Comparison of ENCODE assay signal across 9 cellular contexts in the genomic region with DNA sequence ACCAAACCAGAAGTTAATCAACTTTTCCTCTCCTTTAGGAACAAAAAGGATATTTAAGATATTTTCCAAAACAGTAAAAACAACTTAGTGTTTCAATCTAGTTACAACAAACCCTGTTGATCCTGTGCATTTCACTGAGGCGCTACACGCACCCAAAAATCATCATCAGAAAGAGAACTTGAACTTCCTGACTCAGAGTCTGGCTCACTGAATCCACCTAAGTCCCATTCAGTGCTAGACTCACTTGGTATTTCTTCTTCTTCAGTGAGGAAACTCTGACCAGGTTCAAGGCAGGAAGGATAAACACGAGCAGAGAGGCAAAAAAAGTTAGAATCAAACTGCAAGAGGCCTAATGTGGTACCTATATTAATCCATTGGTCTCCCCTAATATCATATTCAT. TPM values are rescaled to one million over a fixed set of nuclear protein-coding genes. Genes with fewer than 3 reads are reported as not detected.
A peak's percentile ranks its signal among the peaks of the same experiment; 100 is the strongest.
DNase-seq lines count a peak whose midpoint lies in the region; ATAC-seq, FAIRE-seq and TF ChIP-seq lines count a peak whose summit lies in the region.
"Had no signal": no experiment of that assay in that cellular context is flagged by ENCODE, and none has a peak within 500 bp of the region (broad histone marks: within the 10 kb centered on the region; RNA-seq: fewer than 3 reads in every experiment).

No MANE protein-coding gene starts in this region.

- H3K4me1 ChIP-seq in ES-I3 (ENCODE audit: insufficient read depth, low read length) (peaks cover 11% of the 10 kb centered on the region; the same call in 1 of the 2 replicates), astrocyte (ENCODE audit: insufficient read depth, low read length) (peaks cover 10% of the 10 kb centered on the region)

- H3K36me3 Mint-ChIP-seq in astrocyte (ENCODE audit: low read depth, unreplicated experiment) (peaks cover 10% of the 10 kb centered on the region), nephron (ENCODE audit: low read depth) (peaks cover 28% of the 10 kb centered on the region)

- H3K4me2 ChIP-seq in astrocyte (ENCODE audit: low read length), result peak overlapping the region; percentile 89

- DNase-seq in MV-4-11 (lab: John Stamatoyannopoulos, UW) (peak; percentile 10), astrocyte (ENCODE audit: low read depth) (no peak), NCI-H146 (lab: John Stamatoyannopoulos, UW) (no peak), NCI-H524 treated with DMSO at 0.1 percent for 48 hours (lab: John Stamatoyannopoulos, UW) (no peak), H54 (ENCODE audit: insufficient read length, low spot score) (no peak)
- DNase-seq: NCI-H524 had no signal

- no peak overlapping the region for H3K27ac ChIP-seq in astrocyte (ENCODE audit: low read depth, low read length)

- H3K4me1 Mint-ChIP-seq in astrocyte (ENCODE audit: low read depth, unreplicated experiment) (peaks cover 18% of the 10 kb centered on the region), nephron (peaks cover 39% of the 10 kb centered on the region)

- TF ChIP-seq CTCF in astrocyte (IDR thresholded peaks at IDR 0.05; ENCODE audit: insufficient read depth, low read depth, low read length), result no peak
- no peak for TF ChIP-seq CTCF in nephron (IDR thresholded peaks at IDR 0.05; ENCODE audit: unreplicated experiment in 3 of 3)

- H3K4me3 Mint-ChIP-seq in astrocyte (ENCODE audit: unreplicated experiment) (peak overlapping the region; percentile 95), nephron (peak overlapping the region; percentile 95 to 100 (median 99))

- H3K79me2 ChIP-seq in astrocyte (ENCODE audit: insufficient read depth, low read length), result peaks cover 32% of the 10 kb centered on the region

- peak overlapping the region; percentile 7; the same call in 1 of the 2 replicates for H3K9ac ChIP-seq in ES-I3 (ENCODE audit: low read depth, low read length)
- no peak overlapping the region for H3K9ac ChIP-seq in astrocyte (ENCODE audit: low read length)

- H3K9me3 ChIP-seq in ES-I3 (ENCODE audit: control insufficient read depth, insufficient read depth, low read length) (no peaks in the 10 kb centered on the region), astrocyte (ENCODE audit: insufficient read depth, low read depth, low read length) (no peaks in the 10 kb centered on the region)

- H3K4me3 ChIP-seq in astrocyte (ENCODE audit: insufficient read depth, low read depth, low read length), result no peak overlapping the region

- H3K9me3 Mint-ChIP-seq in astrocyte (ENCODE audit: unreplicated experiment) (peaks cover 7% of the 10 kb centered on the region), nephron (peaks cover 2% of the 10 kb centered on the region)

- H3K27ac Mint-ChIP-seq in astrocyte (ENCODE audit: unreplicated experiment), result no peak overlapping the region
- H3K27ac Mint-ChIP-seq in nephron, result no peak overlapping the region

- H3K27me3 ChIP-seq in astrocyte (ENCODE audit: insufficient read depth, low read length), result no peaks in the 10 kb centered on the region

- H2AFZ ChIP-seq in astrocyte (ENCODE audit: low read depth, low read length), result no peak overlapping the region

- no peak for ATAC-seq in GM18502 (IDR thresholded peaks at IDR 0.05; ENCODE audit: poor library complexity, unreplicated experiment)

- H3K27me3 Mint-ChIP-seq in astrocyte (ENCODE audit: low read depth, unreplicated experiment), result no peaks in the 10 kb centered on the region
- H3K27me3 Mint-ChIP-seq in nephron (ENCODE audit: low read depth), result no peaks in the 10 kb centered on the region

- peaks cover 9% of the 10 kb centered on the region for H4K20me1 ChIP-seq in astrocyte (ENCODE audit: insufficient read depth, low read length)

- no peak for FAIRE-seq in astrocyte (lab: Jason Lieb, UNC)
- no peak for FAIRE-seq in H54 (lab: Jason Lieb, UNC)

- TF ChIP-seq POLR2A in H54 (IDR thresholded peaks at IDR 0.05; ENCODE audit: low read depth, low read length), result no peak

- H3K36me3 ChIP-seq in ES-I3 (ENCODE audit: insufficient read depth, low read length), result no peaks in the 10 kb centered on the region
- H3K36me3 ChIP-seq in astrocyte (ENCODE audit: insufficient read depth, low read length), result no peaks in the 10 kb centered on the region

RNA-seq across cellular contexts. Expression of gene KBTBD6, which starts 2.2 kb away (rescaled TPM):
- 8.5 and 9.6 TPM in 2 replicates for total RNA-seq in astrocyte
